ENCODE assay signal across 16 cellular contexts in genomic region chr12:124758266-124759200, GRCh38.
A peak's percentile ranks its signal among the peaks of the same experiment; 100 is the strongest.
DNase-seq lines count a peak whose midpoint lies in the region; ATAC-seq and TF ChIP-seq lines count a peak whose summit lies in the region.
"Had no signal": no experiment of that assay in that cellular context is flagged by ENCODE, and none has a peak within 500 bp of the region (broad histone marks: within the 10 kb centered on the region; RNA-seq: fewer than 3 reads in every experiment).

No MANE protein-coding gene starts in this region.

- peaks cover 17 to 86% (median 31%) of the 10 kb centered on the region in 3 donors for H3K4me1 ChIP-seq in gastroesophageal sphincter
- H3K4me1 ChIP-seq in vagina = peaks cover 29% of the 10 kb centered on the region

- H3K4me3 ChIP-seq in gastroesophageal sphincter (no peak overlapping the region), vagina (no peak overlapping the region)
- H3K4me3 ChIP-seq: PC-9 had no signal

- H3K27ac ChIP-seq in gastroesophageal sphincter = peak overlapping the region in 3 of 4 donors; percentile 64 to 88 (median 85)
- no peak overlapping the region for H3K27ac ChIP-seq in vagina
- H3K27ac ChIP-seq: PC-9 had no signal

- no peak for TF ChIP-seq EP300 in gastroesophageal sphincter (IDR thresholded peaks at IDR 0.05)

- intact Hi-C loops in vagina (cut with DNase I) = loop anchor here (5.0 kb wide), 2 partner anchors 246 to 416 kb away; no protein-coding TSS in a partner anchor

- 58 to 59% methylated on average over 10 to 13 of the region's 32 CpGs for WGBS in gastroesophageal sphincter (ENCODE audit: low coverage in 1 of 2), 2 donors

- DNase-seq in COR-L47 (lab: John Stamatoyannopoulos, UW) = peak; percentile 98
- peak; percentile 94 for DNase-seq in NCI-H1694 treated with DMSO at 0.1 percent for 48 hours (lab: John Stamatoyannopoulos, UW)
- DNase-seq in NCI-H748 (lab: John Stamatoyannopoulos, UW; ENCODE audit: unreplicated experiment) = peak; percentile 86
- no peak for DNase-seq in vagina (ENCODE audit: extremely low spot score in 2 of 2)
- DNase-seq in activated CD4-positive, CD25-positive, alpha-beta regulatory T cell (lab: John Stamatoyannopoulos, UW) = no peak
- DNase-seq in AG08395 (ENCODE audit: low spot score) = no peak
- DNase-seq: activated CD4-positive, alpha-beta T cell treated with anti-CD3 and anti-CD28 coated beads for 1 hour; activated T-cell treated with anti-CD3 and anti-CD28 coated beads, Interleukin-2, amount 50 U/mL, for 1 hour; amniotic stem cell; foreskin melanocyte; MM.1S; PC-9; stimulated activated CD4-positive, alpha-beta T cell treated with anti-CD3 and anti-CD28 coated beads, Interleukin-2, amount 100 ng/mL, for 24 hours; T-helper 1 cell had no signal

- TF ChIP-seq POLR2A in gastroesophageal sphincter (IDR thresholded peaks at IDR 0.05) = no peak
- TF ChIP-seq POLR2A in vagina (IDR thresholded peaks at IDR 0.05) = no peak

- no peaks in the 10 kb centered on the region for H3K9me3 ChIP-seq in gastroesophageal sphincter
- no peaks in the 10 kb centered on the region for H3K9me3 ChIP-seq in vagina

- H3K36me3 ChIP-seq in gastroesophageal sphincter (no peaks in the 10 kb centered on the region), vagina (no peaks in the 10 kb centered on the region)

- ATAC-seq in gastroesophageal sphincter (no peak), GM19351 (IDR thresholded peaks at IDR 0.05; ENCODE audit: unreplicated experiment) (no peak)

- TF ChIP-seq CTCF in gastroesophageal sphincter (IDR thresholded peaks at IDR 0.05) = no peak
- TF ChIP-seq CTCF in vagina (IDR thresholded peaks at IDR 0.05) = no peak

- H3K27me3 ChIP-seq in gastroesophageal sphincter (no peaks in the 10 kb centered on the region), vagina (no peaks in the 10 kb centered on the region)

Comparison
In these comparisons a context has a peak if more than half of its experiments do, and no peak if none do; other contexts are left out.
1. DNase-seq: peak in COR-L47 (single experiment), NCI-H1694 treated with DMSO at 0.1 percent for 48 hours (single experiment) and NCI-H748 (single experiment); none in vagina (0 of 2), activated CD4-positive, CD25-positive, alpha-beta regulatory T cell (0 of 4) and AG08395 (single experiment).